In the genomic region with DNA sequence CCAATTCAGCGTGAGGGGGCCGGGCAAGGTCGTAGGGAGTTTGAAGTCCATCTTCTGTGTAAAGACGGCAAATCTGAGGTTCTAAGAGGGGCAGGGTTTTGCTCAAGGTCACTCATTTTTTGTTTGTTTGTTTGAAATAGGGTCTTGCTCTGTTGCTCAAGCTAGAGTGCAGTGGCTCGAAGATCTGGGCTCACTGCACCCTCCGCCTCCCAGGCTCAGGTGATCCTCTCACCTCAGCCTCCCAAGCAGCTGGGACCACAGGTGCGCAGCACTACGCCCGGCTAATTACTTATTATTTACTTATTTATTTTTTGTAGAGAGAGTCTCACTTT, we compare ENCODE assay signal across 8 cellular contexts. TPM values are rescaled to one million over a fixed set of nuclear protein-coding genes. Genes with fewer than 3 reads are reported as not detected.
DNase-seq lines count a peak whose midpoint lies in the region; ATAC-seq and TF ChIP-seq lines count a peak whose summit lies in the region.

No MANE protein-coding gene starts in this region.

- no peak for TF ChIP-seq POLR2A in upper lobe of left lung (IDR thresholded peaks at IDR 0.05)

- no peaks in the 10 kb centered on the region for H3K9me3 Mint-ChIP-seq in activated naive CD8-positive, alpha-beta T cell treated with anti-CD3 and anti-CD28 coated beads, Interleukin-2, amount 50 U/mL, for 24 hours

- peaks cover 61 to 69% (median 68%) of the 10 kb centered on the region in 10 experiments for H3K4me1 ChIP-seq in BLaER1 treated with 17β-estradiol and CSF1 and Interleukin-3, amounts not matched to agents 10 nM and 100 nM
- peaks cover 18 to 53% (median 40%) of the 10 kb centered on the region in 4 donors for H3K4me1 ChIP-seq in liver (ENCODE audit: control insufficient read depth in 4 of 4, insufficient read depth in 4 of 4, low read length in 3 of 4)
- peaks cover 22 to 51% (median 39%) of the 10 kb centered on the region in 4 donors for H3K4me1 ChIP-seq in upper lobe of left lung

- WGBS in liver = 30% methylated on average over 9 of the region's 9 CpGs
- WGBS in upper lobe of left lung, 2 donors = 23 to 27% methylated on average over 5 to 9 of the region's 9 CpGs

- no peaks in the 10 kb centered on the region for H3K27me3 ChIP-seq in BLaER1 treated with 17β-estradiol and CSF1 and Interleukin-3, amounts not matched to agents 10 nM and 100 nM
- H3K27me3 ChIP-seq in liver (ENCODE audit: control insufficient read depth in 4 of 4, insufficient read depth in 4 of 4, low read length in 3 of 4) (no peaks in the 10 kb centered on the region), upper lobe of left lung (no peaks in the 10 kb centered on the region)

- DNase-seq in activated naive CD8-positive, alpha-beta T cell treated with anti-CD3 and anti-CD28 coated beads, Interleukin-2, amount 50 U/mL, for 24 hours = no peak
- DNase-seq in upper lobe of left lung = no peak
- DNase-seq in stimulated activated CD4-positive, alpha-beta T cell treated with anti-CD3 and anti-CD28 coated beads, Interleukin-4, amount 100 ng/mL, for 24 hours = no peak
- no peak for DNase-seq in head of caudate nucleus
- DNase-seq in dedifferentiated amniotic fluid mesenchymal stem cell (ENCODE audit: extremely low spot score) = no peak

- peak overlapping the region; percentile 74 to 91 (median 84) for H3K4me3 ChIP-seq in BLaER1 treated with 17β-estradiol and CSF1 and Interleukin-3, amounts not matched to agents 10 nM and 100 nM
- H3K4me3 ChIP-seq in liver (ENCODE audit: low read depth in 1 of 3, low read length in 3 of 3) = peak overlapping the region; percentile 76 to 95 (median 82)
- peak overlapping the region; percentile 15 to 76 (median 68) for H3K4me3 ChIP-seq in upper lobe of left lung

- no peak for TF ChIP-seq EP300 in upper lobe of left lung (IDR thresholded peaks at IDR 0.05)

- ATAC-seq in HG02571 (IDR thresholded peaks at IDR 0.05; ENCODE audit: unreplicated experiment) (peak; percentile 7), upper lobe of left lung (ENCODE audit: low FRiP score in 2 of 2) (no peak)
- no peak for ATAC-seq in activated naive CD8-positive, alpha-beta T cell treated with anti-CD3 and anti-CD28 coated beads, Interleukin-2, amount 50 U/mL, for 24 hours

- H3K36me3 Mint-ChIP-seq in activated naive CD8-positive, alpha-beta T cell treated with anti-CD3 and anti-CD28 coated beads, Interleukin-2, amount 50 U/mL, for 24 hours (ENCODE audit: low read depth) = peaks cover 5% of the 10 kb centered on the region

- H4K20me1 ChIP-seq in BLaER1 treated with 17β-estradiol and CSF1 and Interleukin-3, amounts not matched to agents 10 nM and 100 nM = peaks cover 0 to 34% (median 24%) of the 10 kb centered on the region in 11 experiments; a peak in 21 of 22 replicates

- peak overlapping the region; percentile 87 for H3K27ac Mint-ChIP-seq in activated naive CD8-positive, alpha-beta T cell treated with anti-CD3 and anti-CD28 coated beads, Interleukin-2, amount 50 U/mL, for 24 hours

- peak overlapping the region; percentile 85 to 99 (median 93) for H3K4me2 ChIP-seq in BLaER1 treated with 17β-estradiol and CSF1 and Interleukin-3, amounts not matched to agents 10 nM and 100 nM

- peak overlapping the region; percentile 25 to 82 (median 74); a peak in 19 of 22 replicates for H3K27ac ChIP-seq in BLaER1 treated with 17β-estradiol and CSF1 and Interleukin-3, amounts not matched to agents 10 nM and 100 nM
- H3K27ac ChIP-seq in liver (ENCODE audit: low read depth in 1 of 2, low read length in 2 of 2) (peak overlapping the region; percentile 66 to 83), upper lobe of left lung (peak overlapping the region; percentile 68 to 91 (median 82))

- H3K27me3 Mint-ChIP-seq in activated naive CD8-positive, alpha-beta T cell treated with anti-CD3 and anti-CD28 coated beads, Interleukin-2, amount 50 U/mL, for 24 hours = no peaks in the 10 kb centered on the region

- TF ChIP-seq RAD21 in liver (IDR thresholded peaks at IDR 0.05) = no peak

- peaks cover 50% of the 10 kb centered on the region for H3K4me1 Mint-ChIP-seq in activated naive CD8-positive, alpha-beta T cell treated with anti-CD3 and anti-CD28 coated beads, Interleukin-2, amount 50 U/mL, for 24 hours

- intact Hi-C loops in head of caudate nucleus (cut with DNase I) = no loop called here

- H3K9me3 ChIP-seq in BLaER1 treated with 17β-estradiol and CSF1 and Interleukin-3, amounts not matched to agents 10 nM and 100 nM (replicated peaks in 1 of 11) = no peaks in the 10 kb centered on the region
- H3K9me3 ChIP-seq in liver (ENCODE audit: control insufficient read depth in 4 of 4, low read length in 3 of 4) (no peaks in the 10 kb centered on the region), upper lobe of left lung (no peaks in the 10 kb centered on the region)

- no peak for TF ChIP-seq CTCF in liver (IDR thresholded peaks at IDR 0.05; ENCODE audit: low read depth, low read length, missing input control)
- TF ChIP-seq CTCF in upper lobe of left lung (IDR thresholded peaks at IDR 0.05) = no peak

- peak overlapping the region; percentile 71 to 91 (median 84) for H3K9ac ChIP-seq in BLaER1 treated with 17β-estradiol and CSF1 and Interleukin-3, amounts not matched to agents 10 nM and 100 nM
- H3K9ac ChIP-seq in liver (ENCODE audit: low read depth in 1 of 2, low read length in 2 of 2) = peak overlapping the region; percentile 30 to 36

- peaks cover 0 to 14% (median 7%) of the 10 kb centered on the region in 11 experiments; a peak in 7 of 22 replicates for H3K36me3 ChIP-seq in BLaER1 treated with 17β-estradiol and CSF1 and Interleukin-3, amounts not matched to agents 10 nM and 100 nM
- H3K36me3 ChIP-seq in liver (ENCODE audit: control insufficient read depth in 4 of 4, insufficient read depth in 3 of 4, low read depth in 1 of 4, low read length in 3 of 4) = peaks cover 0 to 2% (median 0%) of the 10 kb centered on the region in 4 donors
- H3K36me3 ChIP-seq in upper lobe of left lung = peaks cover 0 to 10% (median 1%) of the 10 kb centered on the region in 4 donors

- peak overlapping the region; percentile 90 for H3K4me3 Mint-ChIP-seq in activated naive CD8-positive, alpha-beta T cell treated with anti-CD3 and anti-CD28 coated beads, Interleukin-2, amount 50 U/mL, for 24 hours

TF ChIP-seq in liver, 16 proteins besides CTCF, POLR2A, EP300 and RAD21:
- TF ChIP-seq NR2F2 (IDR thresholded peaks at IDR 0.05) = no peak
- TF ChIP-seq RXRA (IDR thresholded peaks at IDR 0.05) = no peak
- peak in 1 of 2 donors; percentile 4 for TF ChIP-seq EGR1 (IDR thresholded peaks at IDR 0.05; ENCODE audit: low read depth in 2 of 2)
- TF ChIP-seq, protein P1, sequence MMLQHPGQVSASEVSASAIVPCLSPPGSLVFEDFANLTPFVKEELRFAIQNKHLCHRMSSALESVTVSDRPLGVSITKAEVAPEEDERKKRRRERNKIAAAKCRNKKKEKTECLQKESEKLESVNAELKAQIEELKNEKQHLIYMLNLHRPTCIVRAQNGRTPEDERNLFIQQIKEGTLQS (IDR thresholded peaks at IDR 0.05) = no peak
- TF ChIP-seq, protein P2, sequence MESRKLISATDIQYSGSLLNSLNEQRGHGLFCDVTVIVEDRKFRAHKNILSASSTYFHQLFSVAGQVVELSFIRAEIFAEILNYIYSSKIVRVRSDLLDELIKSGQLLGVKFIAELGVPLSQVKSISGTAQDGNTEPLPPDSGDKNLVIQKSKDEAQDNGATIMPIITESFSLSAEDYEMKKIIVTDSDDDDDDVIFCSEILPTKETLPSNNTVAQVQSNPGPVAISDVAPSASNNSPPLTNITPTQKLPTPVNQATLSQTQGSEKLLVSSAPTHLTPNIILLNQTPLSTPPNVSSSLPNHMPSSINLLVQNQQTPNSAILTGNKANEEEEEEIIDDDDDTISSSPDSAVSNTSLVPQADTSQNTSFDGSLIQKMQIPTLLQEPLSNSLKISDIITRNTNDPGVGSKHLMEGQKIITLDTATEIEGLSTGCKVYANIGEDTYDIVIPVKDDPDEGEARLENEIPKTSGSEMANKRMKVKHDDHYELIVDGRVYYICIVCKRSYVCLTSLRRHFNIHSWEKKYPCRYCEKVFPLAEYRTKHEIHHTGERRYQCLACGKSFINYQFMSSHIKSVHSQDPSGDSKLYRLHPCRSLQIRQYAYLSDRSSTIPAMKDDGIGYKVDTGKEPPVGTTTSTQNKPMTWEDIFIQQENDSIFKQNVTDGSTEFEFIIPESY (IDR thresholded peaks at IDR 0.05) = no peak

RNA-seq across cellular contexts. Expression of a gene that starts 0.4 kb away (rescaled TPM):
- 10 to 100 TPM; 54.9 to 63.4 TPM for total RNA-seq in liver
- polyA plus RNA-seq in liver = 10 to 100 TPM; 17.6 to 33.0 TPM
- total RNA-seq in upper lobe of left lung = 100 to 1,000 TPM in 1 of 6 donors, 10 to 100 TPM in 5; 44.7 to 162 (median 80.7) TPM

RNA-seq across cellular contexts. Expression of a gene that starts 49.7 kb away (rescaled TPM):
- 1 to 10 TPM in 1 of 2 donors, not detected in 1; 1.0 TPM for total RNA-seq in liver
- polyA plus RNA-seq in liver = 1 to 10 TPM in 1 of 2 donors, not detected in 1; 1.0 TPM
- total RNA-seq in upper lobe of left lung = not detected
